ENCODE assay signal across 15 cellular contexts in the genomic region with DNA sequence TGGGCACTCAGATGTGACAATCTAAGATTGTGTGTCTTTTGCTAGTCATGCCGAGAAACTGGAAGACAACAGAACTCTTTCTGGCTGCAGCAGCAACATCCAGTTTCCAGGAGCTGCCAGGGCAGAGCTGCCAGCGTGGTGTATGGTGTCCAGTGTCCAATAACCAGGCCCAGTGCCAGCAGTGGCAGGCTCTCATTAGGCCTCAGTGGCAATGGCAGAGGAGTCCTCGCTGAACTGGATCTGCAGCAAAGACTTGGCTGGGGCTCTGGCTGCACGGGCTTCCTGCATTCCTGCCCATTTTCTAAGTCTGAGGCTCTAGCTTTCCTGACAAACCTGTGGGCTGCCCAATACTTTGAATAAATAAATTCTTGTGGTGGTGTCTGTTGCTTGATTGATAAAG. TPM values are rescaled to one million over a fixed set of nuclear protein-coding genes. Genes with fewer than 3 reads are reported as not detected.
A peak's percentile ranks its signal among the peaks of the same experiment; 100 is the strongest.
DNase-seq lines count a peak whose midpoint lies in the region; ATAC-seq and TF ChIP-seq lines count a peak whose summit lies in the region.
"Had no signal": no experiment of that assay in that cellular context is flagged by ENCODE, and none has a peak within 500 bp of the region (broad histone marks: within the 10 kb centered on the region; RNA-seq: fewer than 3 reads in every experiment).

No MANE protein-coding gene starts in this region.

- peak overlapping the region; percentile 59 for H2AFZ ChIP-seq in neural progenitor cell (replicated peaks)

- no peaks in the 10 kb centered on the region for H3F3A ChIP-seq in neural progenitor cell (ENCODE audit: low read depth)

- H4K20me1 ChIP-seq in neural progenitor cell (ENCODE audit: low read depth): no peaks in the 10 kb centered on the region

- H3K27me3 Mint-ChIP-seq in neural progenitor cell (ENCODE audit: insufficient read depth, low read depth): no peaks in the 10 kb centered on the region
- H3K27me3 Mint-ChIP-seq: activated naive CD8-positive, alpha-beta T cell treated with anti-CD3 and anti-CD28 coated beads, Interleukin-2, amount 10 ng/mL, durations not matched to agents 7 days and 5 days had no signal

- no peak for ATAC-seq in GM18873 (IDR thresholded peaks at IDR 0.05; ENCODE audit: low FRiP score, unreplicated experiment)

- H3K4me1 ChIP-seq in neural progenitor cell: no peaks in the 10 kb centered on the region
- H3K4me1 ChIP-seq: Peyer's patch, upper lobe of left lung had no signal

- H3K4me3 ChIP-seq in neural progenitor cell: no peak overlapping the region
- H3K4me3 ChIP-seq: Peyer's patch, upper lobe of left lung had no signal

- no peak overlapping the region for H3K4me3 Mint-ChIP-seq in neural progenitor cell
- H3K4me3 Mint-ChIP-seq: activated naive CD8-positive, alpha-beta T cell treated with anti-CD3 and anti-CD28 coated beads, Interleukin-2, amount 10 ng/mL, durations not matched to agents 7 days and 5 days; memory B cell had no signal

- no peaks in the 10 kb centered on the region for H3K36me3 Mint-ChIP-seq in neural progenitor cell
- H3K36me3 Mint-ChIP-seq: activated naive CD8-positive, alpha-beta T cell treated with anti-CD3 and anti-CD28 coated beads, Interleukin-2, amount 10 ng/mL, durations not matched to agents 7 days and 5 days; memory B cell had no signal

- DNase-seq in NCI-H2196 (lab: John Stamatoyannopoulos, UW; ENCODE audit: unreplicated experiment) (peak; percentile 85), fibroblast of gingiva (ENCODE audit: low read depth) (peak; percentile 47), neural progenitor cell (ENCODE audit: low spot score) (no peak), SW480 (ENCODE audit: low spot score) (no peak), NCI-H82 treated with DMSO at 0.1 percent for 48 hours (lab: John Stamatoyannopoulos, UW; ENCODE audit: unreplicated experiment) (no peak), NOMO-1 (lab: John Stamatoyannopoulos, UW; ENCODE audit: unreplicated experiment in 2 of 2) (no peak)
- DNase-seq: activated naive CD8-positive, alpha-beta T cell treated with anti-CD3 and anti-CD28 coated beads, Interleukin-2, amount 10 ng/mL, durations not matched to agents 7 days and 5 days; NCI-H1417; Peyer's patch; retina; T1000 had no signal

- H3K27ac ChIP-seq in C4-2B (peak overlapping the region; percentile 52), neural progenitor cell (no peak overlapping the region)
- H3K27ac ChIP-seq: Peyer's patch, upper lobe of left lung had no signal

- H3K4me2 ChIP-seq in neural progenitor cell: no peak overlapping the region

- peak overlapping the region; percentile 29 for H3K27ac Mint-ChIP-seq in neural progenitor cell
- H3K27ac Mint-ChIP-seq: activated naive CD8-positive, alpha-beta T cell treated with anti-CD3 and anti-CD28 coated beads, Interleukin-2, amount 10 ng/mL, durations not matched to agents 7 days and 5 days; memory B cell had no signal

- no peaks in the 10 kb centered on the region for H3K79me2 ChIP-seq in neural progenitor cell (ENCODE audit: low read depth)

- peaks cover 3% of the 10 kb centered on the region for H3K9me3 Mint-ChIP-seq in neural progenitor cell
- H3K9me3 Mint-ChIP-seq: activated naive CD8-positive, alpha-beta T cell treated with anti-CD3 and anti-CD28 coated beads, Interleukin-2, amount 10 ng/mL, durations not matched to agents 7 days and 5 days; memory B cell had no signal

- H3K27me3 ChIP-seq in neural progenitor cell: no peaks in the 10 kb centered on the region
- H3K27me3 ChIP-seq: Peyer's patch, upper lobe of left lung had no signal

- no peaks in the 10 kb centered on the region for H3K9me3 ChIP-seq in neural progenitor cell (ENCODE audit: low read depth)
- H3K9me3 ChIP-seq: Peyer's patch, upper lobe of left lung had no signal

- H3K36me3 ChIP-seq in neural progenitor cell: no peaks in the 10 kb centered on the region
- H3K36me3 ChIP-seq: Peyer's patch, upper lobe of left lung had no signal

- TF ChIP-seq CTCF in C4-2B (conservative IDR thresholded peaks at IDR 0.05): no peak
- no peak for TF ChIP-seq CTCF in neural progenitor cell (IDR thresholded peaks at IDR 0.05)

- peaks cover 3% of the 10 kb centered on the region for H3K4me1 Mint-ChIP-seq in neural progenitor cell
- H3K4me1 Mint-ChIP-seq: memory B cell had no signal

- no peak overlapping the region for H3K9ac ChIP-seq in neural progenitor cell

RNA-seq across cellular contexts. Expression of gene PPM1A, which starts 26.2 kb away (rescaled TPM):
- 35.2 and 55.0 TPM in 2 replicates for total RNA-seq in neural progenitor cell (ENCODE audit: low replicate concordance)

RNA-seq across cellular contexts. Expression of gene DHRS7, which starts 57.6 kb away (rescaled TPM):
- 32.2 and 47.8 TPM in 2 replicates for total RNA-seq in neural progenitor cell (ENCODE audit: low replicate concordance)

Comparison
In these comparisons a context has a peak if more than half of its experiments do, and no peak if none do; other contexts are left out.
1. DNase-seq: peak in NCI-H2196 (single experiment) and fibroblast of gingiva (single experiment); none in neural progenitor cell (single experiment), SW480 (single experiment), NCI-H82 treated with DMSO at 0.1 percent for 48 hours (single experiment) and NOMO-1 (0 of 2).